Comparison of ENCODE assay signal across 1 cellular context in genomic region chrX:115491766-115492165, GRCh38.
TF ChIP-seq lines count a peak whose summit lies in the region.

No MANE protein-coding gene starts in this region.

TF ChIP-seq in endothelial cell of umbilical vein, 7 proteins besides CTCF, POLR2A, EP300 and RAD21 (continued from another document):
- no peak for TF ChIP-seq EZH2 (IDR thresholded peaks at IDR 0.05; ENCODE audit: borderline replicate concordance, low read depth, low read length, severe bottlenecking)
- no peak for TF ChIP-seq POLR2AphosphoS5 (IDR thresholded peaks at IDR 0.05; ENCODE audit: insufficient read depth, low read depth, low read length)
- no peak for TF ChIP-seq MYC (IDR thresholded peaks at IDR 0.05; ENCODE audit: low read depth, low read length)
- TF ChIP-seq MAX (IDR thresholded peaks at IDR 0.05; ENCODE audit: insufficient read depth, insufficient read length) = no peak
